ENCODE assay signal across 1 cellular context in genomic region chr11:14445542-14446530, GRCh38.
TF ChIP-seq lines count a peak whose summit lies in the region.

No MANE protein-coding gene starts in this region.

TF ChIP-seq in IMR-90, 13 proteins besides CTCF, POLR2A, EP300 and RAD21 (continued from another document):
- TF ChIP-seq CHD1 (IDR thresholded peaks at IDR 0.05; ENCODE audit: low read depth, low read length) (no peak), MXI1 (IDR thresholded peaks at IDR 0.05; ENCODE audit: borderline replicate concordance, low read depth, low read length) (no peak), RFX5 (IDR thresholded peaks at IDR 0.05; ENCODE audit: low read depth, low read length) (no peak), FOS (IDR thresholded peaks at IDR 0.05; ENCODE audit: low read depth, low read length) (no peak), SMC3 (IDR thresholded peaks at IDR 0.05; ENCODE audit: low read depth, low read length) (no peak)
